8 cellular contexts compared by ENCODE assay signal in the genomic region with DNA sequence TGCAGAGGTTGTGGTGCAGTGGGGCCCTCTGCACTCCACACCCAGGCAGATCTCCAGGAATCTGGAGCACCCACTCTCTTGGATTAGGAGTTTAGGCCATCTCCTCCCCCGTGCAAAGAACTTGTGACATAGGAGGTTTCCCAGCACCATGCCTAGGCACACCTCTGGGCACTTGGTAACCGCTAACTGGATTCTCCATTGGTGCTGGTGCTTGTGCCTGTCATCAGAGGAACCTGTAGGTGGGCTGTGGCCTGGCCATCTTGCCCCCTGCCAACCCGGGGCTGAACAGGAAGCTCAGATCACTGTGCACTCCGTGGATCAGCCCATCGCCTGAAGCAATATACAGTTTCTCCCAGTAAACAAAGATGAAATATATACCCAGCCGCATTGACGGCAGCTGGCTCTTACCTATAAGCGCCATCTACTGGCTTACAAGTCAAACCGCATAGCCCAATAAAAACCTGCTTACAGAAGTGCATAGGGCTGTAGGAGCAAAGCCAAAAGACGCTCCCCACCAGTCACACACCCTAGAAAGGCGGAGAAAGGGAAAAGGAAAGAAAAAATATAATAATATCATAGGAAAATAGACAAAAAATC. TPM values are rescaled to one million over a fixed set of nuclear protein-coding genes. Genes with fewer than 3 reads are reported as not detected.
DNase-seq lines count a peak whose midpoint lies in the region; ATAC-seq and TF ChIP-seq lines count a peak whose summit lies in the region.

No MANE protein-coding gene starts in this region.

- DNase-seq in DMS79 treated with DMSO at 0.1 percent for 48 hours (lab: John Stamatoyannopoulos, UW) (peak; percentile 32), NCI-H226 (peak; percentile 68), middle frontal gyrus (ENCODE audit: extremely low spot score, low spot score) (no peak)

- H3K9me3 Mint-ChIP-seq in brain = peaks cover 0 to 13% (median 3%) of the 10 kb centered on the region in 5 experiments
- peaks cover 14% of the 10 kb centered on the region for H3K9me3 Mint-ChIP-seq in nephron

- TF ChIP-seq CTCF in brain (conservative IDR thresholded peaks at IDR 0.05) (peak; percentile 44 to 61), nephron (IDR thresholded peaks at IDR 0.05; ENCODE audit: unreplicated experiment in 3 of 3) (peak; percentile 42 to 47 (median 44))

- peak overlapping the region in 1 of 5 experiments; percentile 60 for H3K27ac Mint-ChIP-seq in brain
- H3K27ac Mint-ChIP-seq in nephron = no peak overlapping the region

- H3K4me3 Mint-ChIP-seq in brain = peak overlapping the region in 1 of 5 experiments; percentile 0
- no peak overlapping the region for H3K4me3 Mint-ChIP-seq in nephron

- H3K4me1 Mint-ChIP-seq in brain = peaks cover 8% of the 10 kb centered on the region
- no peaks in the 10 kb centered on the region for H3K4me1 Mint-ChIP-seq in nephron

- peaks cover 4% of the 10 kb centered on the region for H3K27me3 Mint-ChIP-seq in brain
- peaks cover 10% of the 10 kb centered on the region for H3K27me3 Mint-ChIP-seq in nephron (ENCODE audit: low read depth)

- ATAC-seq in GM18907 (IDR thresholded peaks at IDR 0.05; ENCODE audit: unreplicated experiment) (peak; percentile 97), HG03280 (IDR thresholded peaks at IDR 0.05; ENCODE audit: unreplicated experiment) (peak; percentile 77), HG03045 (IDR thresholded peaks at IDR 0.05; ENCODE audit: unreplicated experiment) (no peak)

- H3K36me3 Mint-ChIP-seq in brain (no peaks in the 10 kb centered on the region), nephron (ENCODE audit: low read depth) (no peaks in the 10 kb centered on the region)

RNA-seq across cellular contexts. Expression of a gene that starts 19.1 kb away (rescaled TPM):
- polyA plus RNA-seq in brain (ENCODE audit: insufficient read depth, low read depth, low replicate concordance) = not detected

RNA-seq across cellular contexts. Expression of a gene that starts 43.5 kb away (rescaled TPM):
- polyA plus RNA-seq in brain (ENCODE audit: insufficient read depth, low read depth, low replicate concordance) = not detected
